Comparison of ENCODE assay signal across 21 cellular contexts in genomic region chr6:169805242-169805838, GRCh38. TPM values are rescaled to one million over a fixed set of nuclear protein-coding genes. Genes with fewer than 3 reads are reported as not detected.
DNase-seq lines count a peak whose midpoint lies in the region; ATAC-seq and TF ChIP-seq lines count a peak whose summit lies in the region.
"Had no signal": no experiment of that assay in that cellular context is flagged by ENCODE, and none has a peak within 500 bp of the region (broad histone marks: within the 10 kb centered on the region; RNA-seq: fewer than 3 reads in every experiment).

No MANE protein-coding gene starts in this region.

- no peaks in the 10 kb centered on the region for H3K36me3 Mint-ChIP-seq in activated CD8-positive, alpha-beta memory T cell treated with anti-CD3 and anti-CD28 coated beads, Interleukin-2, amount 10 ng/mL, durations not matched to agents 7 days and 5 days
- H3K36me3 Mint-ChIP-seq in progenitor cell of endocrine pancreas (ENCODE audit: insufficient read depth), result no peaks in the 10 kb centered on the region
- H3K36me3 Mint-ChIP-seq: CD14-positive monocyte had no signal

- H3K4me3 ChIP-seq in colonic mucosa, result no peak overlapping the region
- H3K4me3 ChIP-seq: thyroid gland had no signal

- peaks cover 59% of the 10 kb centered on the region for H3K27me3 Mint-ChIP-seq in activated CD8-positive, alpha-beta memory T cell treated with anti-CD3 and anti-CD28 coated beads, Interleukin-2, amount 10 ng/mL, durations not matched to agents 7 days and 5 days
- no peaks in the 10 kb centered on the region for H3K27me3 Mint-ChIP-seq in progenitor cell of endocrine pancreas

- H3K36me3 ChIP-seq in colonic mucosa, result no peaks in the 10 kb centered on the region
- H3K36me3 ChIP-seq: thyroid gland had no signal

- no peak overlapping the region for H3K9ac ChIP-seq in colonic mucosa (ENCODE audit: low read depth in 2 of 2, low read length in 2 of 2)

- no peaks in the 10 kb centered on the region for H3K9me3 Mint-ChIP-seq in activated CD8-positive, alpha-beta memory T cell treated with anti-CD3 and anti-CD28 coated beads, Interleukin-2, amount 10 ng/mL, durations not matched to agents 7 days and 5 days (ENCODE audit: low read depth)
- no peaks in the 10 kb centered on the region for H3K9me3 Mint-ChIP-seq in progenitor cell of endocrine pancreas (ENCODE audit: low read depth)
- H3K9me3 Mint-ChIP-seq: CD14-positive monocyte had no signal

- H3K27ac Mint-ChIP-seq in activated CD8-positive, alpha-beta memory T cell treated with anti-CD3 and anti-CD28 coated beads, Interleukin-2, amount 10 ng/mL, durations not matched to agents 7 days and 5 days, result no peak overlapping the region
- peak overlapping the region; percentile 82 for H3K27ac Mint-ChIP-seq in progenitor cell of endocrine pancreas

- no peaks in the 10 kb centered on the region for H3K27me3 ChIP-seq in colonic mucosa
- H3K27me3 ChIP-seq: thyroid gland had no signal

- peaks cover 52% of the 10 kb centered on the region for H3K4me1 Mint-ChIP-seq in activated CD8-positive, alpha-beta memory T cell treated with anti-CD3 and anti-CD28 coated beads, Interleukin-2, amount 10 ng/mL, durations not matched to agents 7 days and 5 days
- H3K4me1 Mint-ChIP-seq in progenitor cell of endocrine pancreas (ENCODE audit: low read depth), result peaks cover 76% of the 10 kb centered on the region

- TF ChIP-seq CTCF in colonic mucosa (IDR thresholded peaks at IDR 0.05) (no peak), progenitor cell of endocrine pancreas (IDR thresholded peaks at IDR 0.05; ENCODE audit: unreplicated experiment) (no peak)

- H3K9me3 ChIP-seq in colonic mucosa, result no peaks in the 10 kb centered on the region
- H3K9me3 ChIP-seq: thyroid gland had no signal

- H3K4me1 ChIP-seq in colonic mucosa, result peaks cover 16% of the 10 kb centered on the region

- DNase-seq in activated CD8-positive, alpha-beta memory T cell treated with anti-CD3 and anti-CD28 coated beads, Interleukin-2, amount 10 ng/mL, durations not matched to agents 7 days and 5 days, result peak; percentile 40
- DNase-seq in activated CD8-positive, alpha-beta memory T cell treated with anti-CD3 and anti-CD28 coated beads, Interleukin-2, amount 50 U/mL, for 48 hours, result no peak
- DNase-seq in colonic mucosa (peak; percentile 3), progenitor cell of endocrine pancreas (ENCODE audit: low spot score, unreplicated experiment) (no peak), GM19240 (ENCODE audit: insufficient read length, low spot score) (no peak)
- no peak for DNase-seq in activated CD4-positive, CD25-positive, alpha-beta regulatory T cell treated with anti-CD3 and anti-CD28 coated beads, Interleukin-2, amount 50 U/mL, for 72 hours
- DNase-seq: activated CD4-positive, alpha-beta T cell treated with anti-CD3 and anti-CD28 coated beads for 1 hour; activated naive CD4-positive, alpha-beta T cell treated with anti-CD3 and anti-CD28 coated beads, Interleukin-2, amount 50 U/mL, for 16 hours; cortex of kidney; DMS79 treated with DMSO at 0.1 percent for 48 hours; HCEC 1CT; hippocampal formation; Karpas-422; mammary epithelial cell; NCI-H1417; NCI-H69; T-helper 9 cell; thyroid gland had no signal

- no peak overlapping the region for H3K27ac ChIP-seq in colonic mucosa
- H3K27ac ChIP-seq: thyroid gland had no signal

- no peak overlapping the region for H3K4me3 Mint-ChIP-seq in activated CD8-positive, alpha-beta memory T cell treated with anti-CD3 and anti-CD28 coated beads, Interleukin-2, amount 10 ng/mL, durations not matched to agents 7 days and 5 days
- H3K4me3 Mint-ChIP-seq in progenitor cell of endocrine pancreas (ENCODE audit: low read depth), result no peak overlapping the region
- H3K4me3 Mint-ChIP-seq: CD14-positive monocyte had no signal

- CTCF ChIA-PET in activated CD8-positive, alpha-beta memory T cell treated with anti-CD3 and anti-CD28 coated beads, Interleukin-2, amount 10 ng/mL, durations not matched to agents 7 days and 5 days (lab: Charles Lee), result interaction anchor here (2.7 to 6.2 kb wide), 4 partner anchors 11 to 712 kb away, joined by 11 to 74 read pairs (median 22); no protein-coding TSS in a partner anchor

- intact Hi-C loops in colonic mucosa (cut with DNase I), result no loop called here

- ATAC-seq in activated CD8-positive, alpha-beta memory T cell treated with anti-CD3 and anti-CD28 coated beads, Interleukin-2, amount 10 ng/mL, durations not matched to agents 7 days and 5 days, result no peak
- ATAC-seq in HG02798 (IDR thresholded peaks at IDR 0.05; ENCODE audit: poor library complexity, unreplicated experiment), result peak; percentile 31
- no peak for ATAC-seq in HG02571 (IDR thresholded peaks at IDR 0.05; ENCODE audit: unreplicated experiment)

RNA-seq across cellular contexts. Expression of gene ERMARD, which starts 53.9 kb away (rescaled TPM):
- total RNA-seq in activated CD8-positive, alpha-beta memory T cell treated with anti-CD3 and anti-CD28 coated beads, Interleukin-2, amount 10 ng/mL, durations not matched to agents 7 days and 5 days, result 10 to 100 TPM; 29.3 to 36.7 TPM
- total RNA-seq in colonic mucosa, result 10 to 100 TPM; 14.2 to 15.7 TPM
- 30.3 and 33.4 TPM in 2 replicates for total RNA-seq in progenitor cell of endocrine pancreas

RNA-seq across cellular contexts. Expression of gene DYNLT2, which starts 54.0 kb away (rescaled TPM):
- total RNA-seq in activated CD8-positive, alpha-beta memory T cell treated with anti-CD3 and anti-CD28 coated beads, Interleukin-2, amount 10 ng/mL, durations not matched to agents 7 days and 5 days, result 1 to 10 TPM; 2.0 to 3.3 TPM
- total RNA-seq in colonic mucosa (1 to 10 TPM; 1.4 to 2.2 TPM), progenitor cell of endocrine pancreas (1.6 and 1.8 TPM in 2 replicates)

Comparison
In these comparisons a context has a peak if more than half of its experiments do, and no peak if none do; other contexts are left out.
1. DNase-seq: peak in activated CD8-positive, alpha-beta memory T cell treated with anti-CD3 and anti-CD28 coated beads, Interleukin-2, amount 10 ng/mL, durations not matched to agents 7 days and 5 days (single experiment) and colonic mucosa (single experiment); none in activated CD8-positive, alpha-beta memory T cell treated with anti-CD3 and anti-CD28 coated beads, Interleukin-2, amount 50 U/mL, for 48 hours (single experiment), progenitor cell of endocrine pancreas (single experiment), GM19240 (single experiment) and activated CD4-positive, CD25-positive, alpha-beta regulatory T cell treated with anti-CD3 and anti-CD28 coated beads, Interleukin-2, amount 50 U/mL, for 72 hours (single experiment).